18 cellular contexts compared by ENCODE assay signal in genomic region chr21:45303111-45303615, GRCh38. TPM values are rescaled to one million over a fixed set of nuclear protein-coding genes. Genes with fewer than 3 reads are reported as not detected.
DNase-seq lines count a peak whose midpoint lies in the region; FAIRE-seq and TF ChIP-seq lines count a peak whose summit lies in the region.
"Had no signal": no experiment of that assay in that cellular context is flagged by ENCODE, and none has a peak within 500 bp of the region (broad histone marks: within the 10 kb centered on the region; RNA-seq: fewer than 3 reads in every experiment).

No MANE protein-coding gene starts in this region.

- H3K27ac ChIP-seq in Peyer's patch (peak overlapping the region; percentile 55 to 87 (median 71)), coronary artery (peak overlapping the region in 1 of 2 donors; percentile 94), mucosa of rectum (ENCODE audit: low read depth in 2 of 2, low read length in 2 of 2) (peak overlapping the region; percentile 72 to 77), suprapubic skin (peak overlapping the region; percentile 56)
- H3K27ac ChIP-seq: C4-2B had no signal

- H3K9ac ChIP-seq in mucosa of rectum (ENCODE audit: low read depth in 1 of 2, low read length in 2 of 2): no peak overlapping the region

- 96% methylated on average over 14 of the region's 21 CpGs for WGBS in suprapubic skin

- H3K4me3 ChIP-seq in Peyer's patch (no peak overlapping the region), coronary artery (no peak overlapping the region), mucosa of rectum (ENCODE audit: low read length in 2 of 2) (no peak overlapping the region), suprapubic skin (no peak overlapping the region)
- H3K4me3 ChIP-seq: MG63 had no signal

- no peak for TF ChIP-seq CTCF in Peyer's patch (IDR thresholded peaks at IDR 0.05)
- TF ChIP-seq CTCF in coronary artery (IDR thresholded peaks at IDR 0.05): no peak
- no peak for TF ChIP-seq CTCF in suprapubic skin (IDR thresholded peaks at IDR 0.05)

- FAIRE-seq in RCC 7860 (lab: Jason Lieb, UNC): no peak
- FAIRE-seq: GM19239 had no signal

- DNase-seq in Peyer's patch: peak in 1 of 3 donors; percentile 43
- DNase-seq in coronary artery (ENCODE audit: low spot score): peak; percentile 65
- peak in 1 of 2 donors; percentile 65 for DNase-seq in suprapubic skin (ENCODE audit: low spot score in 2 of 2)
- no peak for DNase-seq in RCC 7860 (ENCODE audit: low spot score)
- no peak for DNase-seq in activated gamma-delta T cell treated with Interleukin-2 at 50 U/mL for 16 hours
- DNase-seq in NCI-H1436 treated with DMSO at 0.1 percent for 48 hours (lab: John Stamatoyannopoulos, UW): no peak
- DNase-seq: activated B cell treated with CpG ODN at 0.5 μM for 24 hours, activated gamma-delta T cell, dermis blood vessel endothelial cell, DMS79, MG63, naive B cell, NCI-H187, NCI-H446 treated with DMSO at 0.1 percent for 48 hours, SHP77 had no signal

- H3K4me1 ChIP-seq in Peyer's patch (peaks cover 0 to 33% (median 0%) of the 10 kb centered on the region in 4 donors), mucosa of rectum (ENCODE audit: control insufficient read depth in 2 of 2, insufficient read depth in 2 of 2, low read length in 2 of 2) (peaks cover 10 to 21% of the 10 kb centered on the region in 2 donors), suprapubic skin (peaks cover 39% of the 10 kb centered on the region)

- TF ChIP-seq POLR2A in Peyer's patch (IDR thresholded peaks at IDR 0.05) (no peak), suprapubic skin (IDR thresholded peaks at IDR 0.05) (no peak)

- no peak for TF ChIP-seq EP300 in suprapubic skin (IDR thresholded peaks at IDR 0.05)

- no peaks in the 10 kb centered on the region for H3K9me3 ChIP-seq in Peyer's patch
- no peaks in the 10 kb centered on the region for H3K9me3 ChIP-seq in mucosa of rectum (ENCODE audit: control insufficient read depth in 2 of 2, low read length in 2 of 2)
- no peaks in the 10 kb centered on the region for H3K9me3 ChIP-seq in suprapubic skin
- H3K9me3 ChIP-seq: MG63 had no signal

- no peaks in the 10 kb centered on the region for H3K27me3 ChIP-seq in Peyer's patch
- no peaks in the 10 kb centered on the region for H3K27me3 ChIP-seq in mucosa of rectum (ENCODE audit: control insufficient read depth in 2 of 2, insufficient read depth in 2 of 2, low read length in 2 of 2)
- H3K27me3 ChIP-seq in suprapubic skin: peaks cover 6% of the 10 kb centered on the region
- H3K27me3 ChIP-seq: MG63 had no signal

- H3K36me3 ChIP-seq in Peyer's patch: no peaks in the 10 kb centered on the region
- H3K36me3 ChIP-seq in mucosa of rectum (ENCODE audit: control insufficient read depth in 2 of 2, insufficient read depth in 2 of 2, low read length in 2 of 2): no peaks in the 10 kb centered on the region
- H3K36me3 ChIP-seq in suprapubic skin: no peaks in the 10 kb centered on the region
- H3K36me3 ChIP-seq: MG63 had no signal

RNA-seq across cellular contexts. Expression of gene POFUT2, which starts 15.5 kb away (rescaled TPM):
- 10 to 100 TPM; 25.6 to 76.4 (median 47.6) TPM for total RNA-seq in Peyer's patch
- 10 to 100 TPM; 10.7 to 46.9 (median 20.0) TPM for total RNA-seq in suprapubic skin
